Comparison of ENCODE assay signal across 8 cellular contexts in genomic region chr22:41832553-41833368, GRCh38.
A peak's percentile ranks its signal among the peaks of the same experiment; 100 is the strongest.
DNase-seq lines count a peak whose midpoint lies in the region; ATAC-seq and TF ChIP-seq lines count a peak whose summit lies in the region.

Gene SREBF2, plus strand, starts transcription at chr22:41833105. Its CDS starts 166 bp downstream, at chr22:41833271.

- TF ChIP-seq CTCF in C4-2B (conservative IDR thresholded peaks at IDR 0.05): no peak

- DNase-seq in NCI-H748 (lab: John Stamatoyannopoulos, UW; ENCODE audit: unreplicated experiment): peak; percentile 100
- DNase-seq in activated CD4-positive, alpha-beta T cell treated with anti-CD3 and anti-CD28 coated beads, Interleukin-2, amount 50 U/mL, for 1 hour: peak; percentile 99
- DNase-seq in dedifferentiated amniotic fluid mesenchymal stem cell (ENCODE audit: extremely low spot score): peak; percentile 98
- DNase-seq in left kidney (ENCODE audit: low read depth, low spot score): peak; percentile 100
- DNase-seq in stimulated activated CD4-positive, alpha-beta T cell treated with anti-CD3 and anti-CD28 coated beads, Interleukin-2, amount 100 ng/mL, for 24 hours: peak; percentile 99

- peak; percentile 83 for ATAC-seq in GM19351 (IDR thresholded peaks at IDR 0.05; ENCODE audit: unreplicated experiment)
- ATAC-seq in HG03521 (IDR thresholded peaks at IDR 0.05; ENCODE audit: unreplicated experiment): peak; percentile 81

- peak within 1 kb of the TSS; percentile 99 for H3K27ac ChIP-seq in C4-2B

Comparison
In these comparisons a context has a peak if more than half of its experiments do, and no peak if none do; other contexts are left out.
1. Peak in every context shown above with its lines: DNase-seq, ATAC-seq and H3K27ac ChIP-seq.